8 cellular contexts compared by ENCODE assay signal in genomic region chr12:9364224-9365176, GRCh38.
A peak's percentile ranks its signal among the peaks of the same experiment; 100 is the strongest.
DNase-seq lines count a peak whose midpoint lies in the region; ATAC-seq and TF ChIP-seq lines count a peak whose summit lies in the region.

No MANE protein-coding gene starts in this region.

- peak; percentile 4 to 86 (median 24) for DNase-seq in CD4-positive, CD25-positive, alpha-beta regulatory T cell
- DNase-seq in activated CD4-positive, alpha-beta T cell treated with anti-CD3 and anti-CD28 coated beads, Interleukin-2, amount 10 ng/mL, durations not matched to agents 24 days and 14 days: peak; percentile 81
- DNase-seq in glomerular visceral epithelial cell (ENCODE audit: extremely low spot score) (peak; percentile 32), tibial nerve (ENCODE audit: low spot score in 2 of 2) (no peak), ascending aorta (ENCODE audit: low spot score in 2 of 2) (no peak)
- DNase-seq in stimulated activated CD4-positive, alpha-beta T cell treated with anti-CD3 and anti-CD28 coated beads, TNF-alpha, amount 100 ng/mL, for 48 hours (ENCODE audit: low read depth in 3 of 3): peak; percentile 19 to 47 (median 34)

- no peaks in the 10 kb centered on the region for H3K27me3 Mint-ChIP-seq in CD4-positive, CD25-positive, alpha-beta regulatory T cell
- peaks cover 33% of the 10 kb centered on the region for H3K27me3 Mint-ChIP-seq in activated CD4-positive, alpha-beta T cell treated with anti-CD3 and anti-CD28 coated beads, Interleukin-2, amount 10 ng/mL, durations not matched to agents 24 days and 14 days

- peak overlapping the region; percentile 24 for H3K27ac ChIP-seq in CD4-positive, CD25-positive, alpha-beta regulatory T cell (ENCODE audit: insufficient read depth, low read length, poor library complexity, severe bottlenecking)
- peak overlapping the region in 1 of 4 donors; percentile 28 for H3K27ac ChIP-seq in tibial nerve
- H3K27ac ChIP-seq in ascending aorta: no peak overlapping the region

- peaks cover 17 to 30% (median 23%) of the 10 kb centered on the region in 4 donors for H3K4me1 Mint-ChIP-seq in CD4-positive, CD25-positive, alpha-beta regulatory T cell
- H3K4me1 Mint-ChIP-seq in activated CD4-positive, alpha-beta T cell treated with anti-CD3 and anti-CD28 coated beads, Interleukin-2, amount 10 ng/mL, durations not matched to agents 24 days and 14 days: peaks cover 40% of the 10 kb centered on the region

- ATAC-seq in CD4-positive, CD25-positive, alpha-beta regulatory T cell (ENCODE audit: low read depth in 2 of 2): peak; percentile 75 to 78
- peak; percentile 86 for ATAC-seq in GM19397 (IDR thresholded peaks at IDR 0.05; ENCODE audit: unreplicated experiment)
- peak; percentile 89 for ATAC-seq in HG03378 (IDR thresholded peaks at IDR 0.05; ENCODE audit: unreplicated experiment)

- peak overlapping the region; percentile 23 to 82 (median 53) for H3K27ac Mint-ChIP-seq in CD4-positive, CD25-positive, alpha-beta regulatory T cell
- H3K27ac Mint-ChIP-seq in activated CD4-positive, alpha-beta T cell treated with anti-CD3 and anti-CD28 coated beads, Interleukin-2, amount 10 ng/mL, durations not matched to agents 24 days and 14 days: peak overlapping the region; percentile 88

- no peaks in the 10 kb centered on the region for H3K27me3 ChIP-seq in CD4-positive, CD25-positive, alpha-beta regulatory T cell (ENCODE audit: control insufficient read depth, insufficient read depth, low read length)
- H3K27me3 ChIP-seq in tibial nerve (no peaks in the 10 kb centered on the region), ascending aorta (no peaks in the 10 kb centered on the region)

- peaks cover 10% of the 10 kb centered on the region for H3K36me3 Mint-ChIP-seq in CD4-positive, CD25-positive, alpha-beta regulatory T cell
- H3K36me3 Mint-ChIP-seq in activated CD4-positive, alpha-beta T cell treated with anti-CD3 and anti-CD28 coated beads, Interleukin-2, amount 10 ng/mL, durations not matched to agents 24 days and 14 days (ENCODE audit: low read depth): no peaks in the 10 kb centered on the region

- no peak for TF ChIP-seq POLR2A in tibial nerve (IDR thresholded peaks at IDR 0.05)

- H3K36me3 ChIP-seq in CD4-positive, CD25-positive, alpha-beta regulatory T cell (ENCODE audit: control insufficient read depth, insufficient read depth, low read length): no peaks in the 10 kb centered on the region
- H3K36me3 ChIP-seq in tibial nerve: no peaks in the 10 kb centered on the region
- no peaks in the 10 kb centered on the region for H3K36me3 ChIP-seq in ascending aorta

- no peaks in the 10 kb centered on the region for H3K9me3 Mint-ChIP-seq in CD4-positive, CD25-positive, alpha-beta regulatory T cell
- no peaks in the 10 kb centered on the region for H3K9me3 Mint-ChIP-seq in activated CD4-positive, alpha-beta T cell treated with anti-CD3 and anti-CD28 coated beads, Interleukin-2, amount 10 ng/mL, durations not matched to agents 24 days and 14 days

- intact Hi-C loops in activated CD4-positive, alpha-beta T cell treated with anti-CD3 and anti-CD28 coated beads, Interleukin-2, amount 10 ng/mL, durations not matched to agents 24 days and 14 days (cut with micrococcal nuclease): loop anchor here (1.0 to 10.0 kb wide), 5 partner anchors 32 to 940 kb away; partner anchors contain the start of gene KLRD1
- intact Hi-C loops in ascending aorta (cut with DNase I): no loop called here

- H3K4me3 Mint-ChIP-seq in CD4-positive, CD25-positive, alpha-beta regulatory T cell: peak overlapping the region; percentile 57 to 80 (median 66)
- peak overlapping the region; percentile 66 for H3K4me3 Mint-ChIP-seq in activated CD4-positive, alpha-beta T cell treated with anti-CD3 and anti-CD28 coated beads, Interleukin-2, amount 10 ng/mL, durations not matched to agents 24 days and 14 days

- WGBS in tibial nerve, 2 donors: 29 to 30% methylated on average over 13 of the region's 13 CpGs

- no peak for TF ChIP-seq EP300 in tibial nerve (IDR thresholded peaks at IDR 0.05)

- no peak for TF ChIP-seq CTCF in tibial nerve (IDR thresholded peaks at IDR 0.05)
- TF ChIP-seq CTCF in ascending aorta (IDR thresholded peaks at IDR 0.05): no peak

- H3K9me3 ChIP-seq in CD4-positive, CD25-positive, alpha-beta regulatory T cell (ENCODE audit: control insufficient read depth in 2 of 2, low read length in 2 of 2): no peaks in the 10 kb centered on the region
- no peaks in the 10 kb centered on the region for H3K9me3 ChIP-seq in tibial nerve
- no peaks in the 10 kb centered on the region for H3K9me3 ChIP-seq in ascending aorta

- peaks cover 22% of the 10 kb centered on the region for H3K4me1 ChIP-seq in CD4-positive, CD25-positive, alpha-beta regulatory T cell (ENCODE audit: control insufficient read depth, insufficient read depth, low read length, poor library complexity, severe bottlenecking)
- H3K4me1 ChIP-seq in tibial nerve: peaks cover 0 to 6% (median 0%) of the 10 kb centered on the region in 4 donors
- no peaks in the 10 kb centered on the region for H3K4me1 ChIP-seq in ascending aorta

- H3K4me3 ChIP-seq in CD4-positive, CD25-positive, alpha-beta regulatory T cell (ENCODE audit: low read depth, low read length): peak overlapping the region; percentile 73
- no peak overlapping the region for H3K4me3 ChIP-seq in tibial nerve
- peak overlapping the region in 1 of 2 donors; percentile 12 for H3K4me3 ChIP-seq in ascending aorta

Comparison
In these comparisons a context has a peak if more than half of its experiments do, and no peak if none do; other contexts are left out.
1. DNase-seq: peak in CD4-positive, CD25-positive, alpha-beta regulatory T cell (3 of 3), activated CD4-positive, alpha-beta T cell treated with anti-CD3 and anti-CD28 coated beads, Interleukin-2, amount 10 ng/mL, durations not matched to agents 24 days and 14 days (single experiment), glomerular visceral epithelial cell (single experiment) and stimulated activated CD4-positive, alpha-beta T cell treated with anti-CD3 and anti-CD28 coated beads, TNF-alpha, amount 100 ng/mL, for 48 hours (3 of 3); none in tibial nerve (0 of 2) and ascending aorta (0 of 2).
2. Peak in every context shown above with its lines, with median percentiles within 50 percentile points of each other: ATAC-seq.